In genomic region chr7:18221377-18222290, GRCh38 we compare ENCODE assay signal across 17 cellular contexts.
DNase-seq lines count a peak whose midpoint lies in the region; ATAC-seq and TF ChIP-seq lines count a peak whose summit lies in the region.
"Had no signal": no experiment of that assay in that cellular context is flagged by ENCODE, and none has a peak within 500 bp of the region (broad histone marks: within the 10 kb centered on the region; RNA-seq: fewer than 3 reads in every experiment).

No MANE protein-coding gene starts in this region.

- DNase-seq in EH (ENCODE audit: low read depth) (peak; percentile 16), NOMO-1 treated with DMSO at 0.1 percent for 48 hours (lab: John Stamatoyannopoulos, UW; ENCODE audit: unreplicated experiment) (peak; percentile 86), fibroblast of gingiva (ENCODE audit: low read depth) (peak; percentile 65), omental fat pad (ENCODE audit: low spot score) (no peak), GM23338 (ENCODE audit: low spot score) (no peak), RPMI8226 (no peak)
- DNase-seq in activated CD4-positive, alpha-beta memory T cell treated with anti-CD3 and anti-CD28 coated beads for 36 hours = no peak
- DNase-seq: activated CD8-positive, alpha-beta T cell treated with anti-CD3 and anti-CD28 coated beads, Interleukin-2, amount 10 ng/mL, durations not matched to agents 7 days and 5 days; activated effector memory CD4-positive, alpha-beta T cell treated with anti-CD3 and anti-CD28 coated beads, Interleukin-2, amount 50 U/mL, for 16 hours; MM.1S; stimulated activated CD4-positive, alpha-beta T cell treated with anti-CD3 and anti-CD28 coated beads, Interleukin-2, amount 100 ng/mL, for 48 hours; stimulated activated naive CD4-positive, alpha-beta T cell; T-helper 17 cell had no signal

- no peaks in the 10 kb centered on the region for H3K27me3 Mint-ChIP-seq in GM23338 (ENCODE audit: insufficient read depth, low read depth, poor library complexity)
- no peaks in the 10 kb centered on the region for H3K27me3 Mint-ChIP-seq in activated CD4-positive, alpha-beta memory T cell treated with anti-CD3 and anti-CD28 coated beads for 36 hours

- no peaks in the 10 kb centered on the region for H3K9me3 Mint-ChIP-seq in GM23338
- no peaks in the 10 kb centered on the region for H3K9me3 Mint-ChIP-seq in activated CD4-positive, alpha-beta memory T cell treated with anti-CD3 and anti-CD28 coated beads for 36 hours

- POLR2A ChIA-PET in activated CD4-positive, alpha-beta memory T cell treated with anti-CD3 and anti-CD28 coated beads for 36 hours (lab: Charles Lee) = no interaction called here

- TF ChIP-seq CTCF in omental fat pad (IDR thresholded peaks at IDR 0.05) = no peak
- TF ChIP-seq CTCF in GM23338 (conservative IDR thresholded peaks at IDR 0.05; ENCODE audit: low read depth in 2 of 2) = no peak

- no peaks in the 10 kb centered on the region for H3K36me3 ChIP-seq in GM23338 (ENCODE audit: insufficient read depth)
- H3K36me3 ChIP-seq: breast epithelium had no signal

- no peak overlapping the region for H3K4me2 ChIP-seq in GM23338

- H3K4me3 Mint-ChIP-seq in GM23338 = no peak overlapping the region
- H3K4me3 Mint-ChIP-seq in activated CD4-positive, alpha-beta memory T cell treated with anti-CD3 and anti-CD28 coated beads for 36 hours = no peak overlapping the region
- H3K4me3 Mint-ChIP-seq: activated CD8-positive, alpha-beta T cell treated with anti-CD3 and anti-CD28 coated beads, Interleukin-2, amount 10 ng/mL, durations not matched to agents 7 days and 5 days; T-helper 17 cell had no signal

- no peaks in the 10 kb centered on the region for H3F3A ChIP-seq in GM23338 (replicated peaks; ENCODE audit: low read depth)

- no peaks in the 10 kb centered on the region for H4K20me1 ChIP-seq in GM23338 (replicated peaks; ENCODE audit: insufficient read depth)

- intact Hi-C loops in activated CD4-positive, alpha-beta memory T cell treated with anti-CD3 and anti-CD28 coated beads for 36 hours (cut with micrococcal nuclease) = no loop called here

- no peak overlapping the region for H3K27ac ChIP-seq in GM23338 (ENCODE audit: low read depth)
- H3K27ac ChIP-seq: breast epithelium, C4-2B had no signal

- no peaks in the 10 kb centered on the region for H3K27me3 ChIP-seq in GM23338 (ENCODE audit: insufficient read depth)
- H3K27me3 ChIP-seq: breast epithelium had no signal

- CTCF ChIA-PET in activated CD4-positive, alpha-beta memory T cell treated with anti-CD3 and anti-CD28 coated beads for 36 hours (lab: Charles Lee) = no interaction called here

- peak; percentile 48 for ATAC-seq in omental fat pad (ENCODE audit: low FRiP score)
- ATAC-seq in GM23338 = no peak
- no peak for ATAC-seq in GM19328 (IDR thresholded peaks at IDR 0.05; ENCODE audit: unreplicated experiment)
- ATAC-seq: activated CD8-positive, alpha-beta T cell treated with anti-CD3 and anti-CD28 coated beads, Interleukin-2, amount 10 ng/mL, durations not matched to agents 7 days and 5 days; Panc1; T-helper 17 cell had no signal

- H2AFZ ChIP-seq in GM23338 = no peak overlapping the region

- no peaks in the 10 kb centered on the region for H3K4me1 Mint-ChIP-seq in GM23338
- H3K4me1 Mint-ChIP-seq in activated CD4-positive, alpha-beta memory T cell treated with anti-CD3 and anti-CD28 coated beads for 36 hours (ENCODE audit: low read depth) = no peaks in the 10 kb centered on the region
- H3K4me1 Mint-ChIP-seq: T-helper 17 cell had no signal

- H3K79me2 ChIP-seq in GM23338 (replicated peaks; ENCODE audit: insufficient read depth) = no peaks in the 10 kb centered on the region

- no peak overlapping the region for H3K27ac Mint-ChIP-seq in GM23338
- H3K27ac Mint-ChIP-seq in activated CD4-positive, alpha-beta memory T cell treated with anti-CD3 and anti-CD28 coated beads for 36 hours = no peak overlapping the region
- H3K27ac Mint-ChIP-seq: activated CD8-positive, alpha-beta T cell treated with anti-CD3 and anti-CD28 coated beads, Interleukin-2, amount 10 ng/mL, durations not matched to agents 7 days and 5 days; T-helper 17 cell had no signal

- H3K4me3 ChIP-seq in GM23338 = no peak overlapping the region
- H3K4me3 ChIP-seq: breast epithelium had no signal

- no peaks in the 10 kb centered on the region for H3K4me1 ChIP-seq in GM23338 (ENCODE audit: insufficient read depth)
- H3K4me1 ChIP-seq: breast epithelium had no signal

- H3K36me3 Mint-ChIP-seq in GM23338 (ENCODE audit: low read depth) = no peaks in the 10 kb centered on the region
- H3K36me3 Mint-ChIP-seq in activated CD4-positive, alpha-beta memory T cell treated with anti-CD3 and anti-CD28 coated beads for 36 hours = no peaks in the 10 kb centered on the region

- no peaks in the 10 kb centered on the region for H3K9me2 ChIP-seq in GM23338 (ENCODE audit: insufficient read depth)

TF ChIP-seq in GM23338, 12 proteins besides CTCF, POLR2A, EP300 and RAD21:
- TF ChIP-seq CREB1 (CRISPR knock-in tag; IDR thresholded peaks at IDR 0.05; ENCODE audit: low read depth) (no peak), STAT1 (IDR thresholded peaks at IDR 0.05; ENCODE audit: unreplicated experiment) (no peak), ZNF114 (CRISPR knock-in tag; IDR thresholded peaks at IDR 0.05) (no peak)
TF ChIP-seq in GM23338: peak in this region for 0.

Comparison
In these comparisons a context has a peak if more than half of its experiments do, and no peak if none do; other contexts are left out.
1. DNase-seq: peak in EH (single experiment), NOMO-1 treated with DMSO at 0.1 percent for 48 hours (single experiment) and fibroblast of gingiva (single experiment); none in omental fat pad (single experiment), GM23338 (single experiment), RPMI8226 (single experiment) and activated CD4-positive, alpha-beta memory T cell treated with anti-CD3 and anti-CD28 coated beads for 36 hours (single experiment).